Comparison of ENCODE assay signal across 2 cellular contexts in the genomic region with DNA sequence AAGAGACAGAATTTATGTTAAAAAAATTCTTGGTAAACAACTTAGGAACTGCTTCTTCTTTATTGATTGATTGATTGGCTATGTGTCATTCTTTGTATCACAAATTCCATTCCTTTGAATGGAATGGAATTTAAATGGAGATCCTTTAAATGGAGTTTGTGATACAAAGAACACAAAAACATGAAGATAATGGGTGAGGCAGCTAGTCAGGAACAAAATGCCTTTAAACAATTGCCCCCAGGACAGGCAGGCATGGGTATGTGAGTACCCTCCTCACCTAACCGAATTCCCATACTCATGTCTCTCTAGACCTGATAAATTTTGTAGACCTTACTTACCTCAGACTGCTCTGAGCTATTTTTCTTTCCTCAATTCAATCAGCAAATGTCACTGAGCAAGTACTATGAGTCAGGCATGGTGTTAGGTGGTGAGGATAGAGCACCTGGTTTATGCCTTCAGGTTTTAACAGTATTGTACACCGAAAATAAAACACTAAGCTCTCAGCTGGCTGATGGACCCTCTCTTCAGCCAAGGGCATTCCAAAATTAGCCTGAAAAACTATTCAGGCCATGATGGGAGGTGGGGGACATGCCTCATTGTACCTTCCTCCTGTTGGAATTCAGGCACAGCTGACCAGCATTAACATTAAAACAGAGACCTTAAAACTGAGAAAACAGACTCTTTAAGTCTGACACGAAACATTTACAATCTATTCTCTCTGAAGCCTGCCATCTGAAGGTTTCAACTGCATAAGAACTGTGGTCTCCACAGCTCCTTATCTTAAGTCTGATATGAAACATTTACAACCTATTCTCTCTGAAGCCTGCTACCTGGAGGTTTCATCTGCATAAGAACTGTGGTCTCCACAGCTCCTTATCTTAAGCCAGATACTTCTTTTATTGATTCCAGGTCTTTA.
TF ChIP-seq lines count a peak whose summit lies in the region.

No MANE protein-coding gene starts in this region.

TF ChIP-seq in H1, 55 proteins besides CTCF, POLR2A, EP300 and RAD21:
- TF ChIP-seq HDAC2 (IDR thresholded peaks at IDR 0.05; ENCODE audit: borderline replicate concordance in 1 of 2, low read depth in 2 of 2, low read length in 2 of 2) (0 out of 4 replicates have a peak, but pooled peaks of 1 of the 2 experiments have one; percentile 20), ASH2L (IDR thresholded peaks at IDR 0.05; ENCODE audit: low read length) (no peak), TEAD4 (IDR thresholded peaks at IDR 0.05; ENCODE audit: low read depth, low read length) (peak; percentile 51; the same call in 1 of the 2 replicates), CHD2 (IDR thresholded peaks at IDR 0.05; ENCODE audit: low read length) (no peak), FOSL1 (IDR thresholded peaks at IDR 0.05; ENCODE audit: insufficient read depth, low read depth, low read length) (no peak), BRCA1 (IDR thresholded peaks at IDR 0.05; ENCODE audit: low read depth, low read length) (no peak)

TF ChIP-seq in SK-N-SH treated with all-trans-retinoic acid at 6 μM for 48 hours, 23 proteins besides CTCF, POLR2A, EP300 and RAD21:
- TF ChIP-seq CSRNP3 (CRISPR knock-in tag; IDR thresholded peaks at IDR 0.05) (no peak), ZFP30 (CRISPR knock-in tag; IDR thresholded peaks at IDR 0.05) (no peak), ISL1 (CRISPR knock-in tag; IDR thresholded peaks at IDR 0.05) (no peak)
